ENCODE assay signal across 7 cellular contexts in genomic region chr19:47609885-47610545, GRCh38. TPM values are rescaled to one million over a fixed set of nuclear protein-coding genes. Genes with fewer than 3 reads are reported as not detected.
DNase-seq lines count a peak whose midpoint lies in the region; FAIRE-seq and TF ChIP-seq lines count a peak whose summit lies in the region.

No MANE protein-coding gene starts in this region.

- H3K4me2 ChIP-seq in GM23248 (ENCODE audit: unreplicated experiment) = peak overlapping the region; percentile 72
- peak overlapping the region; percentile 98 for H3K4me2 ChIP-seq in OCI-LY7 (ENCODE audit: low read length)
- peak overlapping the region; percentile 82 for H3K4me2 ChIP-seq in neuronal stem cell (ENCODE audit: insufficient read depth, low read length, poor library complexity, severe bottlenecking)

- H3K4me1 ChIP-seq in GM23248 (ENCODE audit: insufficient read depth) (peaks cover 27% of the 10 kb centered on the region), OCI-LY7 (ENCODE audit: insufficient read depth, low read length, poor library complexity, severe bottlenecking) (peaks cover 27% of the 10 kb centered on the region), neuronal stem cell (ENCODE audit: control insufficient read depth in 2 of 2, insufficient read depth in 1 of 2, low read depth in 1 of 2, low read length in 2 of 2) (peaks cover 15 to 22% of the 10 kb centered on the region in 2 donors)

- peak overlapping the region; percentile 95 for H3K27ac ChIP-seq in GM23248
- peak overlapping the region; percentile 59 for H3K27ac ChIP-seq in OCI-LY7 (ENCODE audit: low read depth, low read length, poor library complexity, severe bottlenecking)
- H3K27ac ChIP-seq in neuronal stem cell (replicated peaks; ENCODE audit: low read length) = peak overlapping the region; percentile 72

- peaks cover 17% of the 10 kb centered on the region for H3F3A ChIP-seq in GM23248 (ENCODE audit: insufficient read depth)

- H4K8ac ChIP-seq in neuronal stem cell (ENCODE audit: low read depth, low read length) = peak overlapping the region; percentile 92

- H3K27ac Mint-ChIP-seq in type B pancreatic cell = peak overlapping the region; percentile 88

- H3K36me3 Mint-ChIP-seq in type B pancreatic cell = peaks cover 6% of the 10 kb centered on the region

- POLR2A ChIA-PET in OCI-LY7 (lab: Charles Lee) = interaction anchor here (0.5 to 1.7 kb wide), 5 partner anchors 9 to 973 kb away, joined by 3 to 5 read pairs (median 3); no protein-coding TSS in a partner anchor

- H3K79me2 ChIP-seq in GM23248 (ENCODE audit: insufficient read depth) (peaks cover 80% of the 10 kb centered on the region), OCI-LY7 (ENCODE audit: insufficient read depth, low read depth, low read length) (peaks cover 67% of the 10 kb centered on the region; the same call in 1 of the 2 replicates)

- peaks cover 34% of the 10 kb centered on the region for H3K4me1 Mint-ChIP-seq in type B pancreatic cell (ENCODE audit: unreplicated experiment)

- H3K14ac ChIP-seq in neuronal stem cell (ENCODE audit: low read length) = peak overlapping the region; percentile 14

- H3K9me2 ChIP-seq in GM23248 (ENCODE audit: insufficient read depth) = no peaks in the 10 kb centered on the region
- no peaks in the 10 kb centered on the region for H3K9me2 ChIP-seq in OCI-LY7 (ENCODE audit: insufficient read depth, low read length)

- no TSS peak for BruUV-seq in OCI-LY7 (replicated peaks; lab: Mats Ljungman, UMichigan)

- H2BK12ac ChIP-seq in neuronal stem cell (ENCODE audit: low read length) = peak overlapping the region; percentile 19

- H3K36me3 ChIP-seq in GM23248 (ENCODE audit: low read depth) = no peaks in the 10 kb centered on the region
- H3K36me3 ChIP-seq in OCI-LY7 (ENCODE audit: insufficient read depth, low read length) = peaks cover 15% of the 10 kb centered on the region
- H3K36me3 ChIP-seq in neuronal stem cell (replicated peaks in 1 of 2; ENCODE audit: control insufficient read depth in 2 of 2, insufficient read depth in 2 of 2, low read length in 2 of 2) = peaks cover 2 to 17% of the 10 kb centered on the region in 2 donors

- H2AFZ ChIP-seq in GM23248 (no peak overlapping the region; the same call in 1 of the 2 replicates), OCI-LY7 (ENCODE audit: low read length) (no peak overlapping the region), neuronal stem cell (ENCODE audit: low read length) (peak overlapping the region; percentile 80)

- H3K18ac ChIP-seq in neuronal stem cell (ENCODE audit: low read length) = peak overlapping the region; percentile 84

- in situ Hi-C loops in GM23248 (cut with MboI) = no loop called here

- TF ChIP-seq CTCF in OCI-LY7 (conservative IDR thresholded peaks at IDR 0.05; ENCODE audit: low read length) (no peak), type B pancreatic cell (conservative IDR thresholded peaks at IDR 0.05) (no peak)

- H2AK5ac ChIP-seq in neuronal stem cell (ENCODE audit: low read depth, low read length) = peak overlapping the region; percentile 88

- no peak for FAIRE-seq in frontal cortex (lab: Jason Lieb, UNC)

- peak overlapping the region; percentile 96 for H3K4me3 ChIP-seq in GM23248
- peak overlapping the region; percentile 93 for H3K4me3 ChIP-seq in OCI-LY7 (ENCODE audit: low read depth, low read length, poor library complexity, severe bottlenecking)
- peak overlapping the region; percentile 82 to 90 for H3K4me3 ChIP-seq in neuronal stem cell (ENCODE audit: low read length in 2 of 2)

- H3K27me3 ChIP-seq in GM23248 (replicated peaks; ENCODE audit: insufficient read depth) (no peaks in the 10 kb centered on the region), neuronal stem cell (ENCODE audit: control insufficient read depth in 3 of 3, insufficient read depth in 3 of 3, low read depth in 1 of 3, low read length in 3 of 3) (no peaks in the 10 kb centered on the region)

- H2BK5ac ChIP-seq in neuronal stem cell (ENCODE audit: low read length) = peak overlapping the region; percentile 85

- peak overlapping the region; percentile 87 for H3K4me3 Mint-ChIP-seq in type B pancreatic cell

- DNase-seq in GM23248 = peak; percentile 74
- peak; percentile 69 for DNase-seq in OCI-LY7 (ENCODE audit: low spot score)
- DNase-seq in activated naive CD4-positive, alpha-beta T cell (lab: John Stamatoyannopoulos, UW) = peak in 3 of 4 experiments; percentile 11 to 52 (median 23)
- peak; percentile 38 to 46 for DNase-seq in frontal cortex (ENCODE audit: low spot score in 2 of 2)
- DNase-seq in neuronal stem cell (ENCODE audit: low spot score) = peak; percentile 39
- peak; percentile 72 for DNase-seq in type B pancreatic cell (ENCODE audit: extremely low spot score, unreplicated experiment)
- DNase-seq in NCI-H187 (lab: John Stamatoyannopoulos, UW) = no peak

- H3K9me3 Mint-ChIP-seq in type B pancreatic cell = no peaks in the 10 kb centered on the region

- H3K27me3 Mint-ChIP-seq in type B pancreatic cell = no peaks in the 10 kb centered on the region

- H4K20me1 ChIP-seq in GM23248 (ENCODE audit: insufficient read depth) (no peaks in the 10 kb centered on the region), OCI-LY7 (ENCODE audit: insufficient read depth, low read length) (no peaks in the 10 kb centered on the region; the same call in 1 of the 2 replicates)

- H4K91ac ChIP-seq in neuronal stem cell (ENCODE audit: low read depth, low read length, poor library complexity) = no peak overlapping the region

- H3K23ac ChIP-seq in neuronal stem cell (ENCODE audit: low read depth, low read length, poor library complexity) = peak overlapping the region; percentile 87

- H2BK15ac ChIP-seq in neuronal stem cell (ENCODE audit: low read length) = peak overlapping the region; percentile 81

- H3K9me3 ChIP-seq in GM23248 (ENCODE audit: low read depth) (no peaks in the 10 kb centered on the region), OCI-LY7 (ENCODE audit: low read length) (no peaks in the 10 kb centered on the region), neuronal stem cell (replicated peaks in 1 of 2; ENCODE audit: control insufficient read depth in 2 of 2, insufficient read depth in 1 of 2, low read depth in 1 of 2, low read length in 2 of 2) (no peaks in the 10 kb centered on the region)

- CTCF ChIA-PET in OCI-LY7 (lab: Charles Lee; ENCODE audit: unreplicated experiment) = no interaction called here

- peaks cover 10% of the 10 kb centered on the region for H3K79me1 ChIP-seq in neuronal stem cell (ENCODE audit: low read depth, low read length)

- peak overlapping the region; percentile 100 for H3K9ac ChIP-seq in GM23248
- peak overlapping the region; percentile 86 for H3K9ac ChIP-seq in neuronal stem cell (ENCODE audit: low read depth, low read length, poor library complexity)

- intact Hi-C loops in OCI-LY7 (cut with micrococcal nuclease; ENCODE audit: unreplicated experiment) = loop anchor here (1.0 to 10.0 kb wide), 3 partner anchors 10 to 125 kb away; partner anchors contain the start of genes KPTN and NAPA

- no peak overlapping the region for H3K4ac ChIP-seq in neuronal stem cell (ENCODE audit: low read length)

- no peak overlapping the region for H2BK120ac ChIP-seq in neuronal stem cell (ENCODE audit: low read depth, low read length)

- 1 to 2% methylated on average over 31 to 49 of the region's 49 CpGs for WGBS in GM23248 (ENCODE audit: low coverage in 1 of 2, low lambda C conversion rate in 2 of 2, missing lambda C conversion rate in 2 of 2), 2 experiments
- no CpG with 5 or more reads among the region's 49 CpGs for WGBS in neuronal stem cell (ENCODE audit: extremely low coverage in 2 of 2, insufficient read length in 2 of 2, insufficient replicate concordance in 1 of 2), 2 donors

RNA-seq across cellular contexts. Expression of gene BICRA, which starts 1.1 kb away (rescaled TPM):
- total RNA-seq in GM23248 (2014; rRNA removed; shearing (Covaris generic)) = 0.86 and 3.8 TPM in 2 replicates
- polyA plus RNA-seq in GM23248 (2016; fragmentation: Nextera tagmentation; extraction: Ambion mirVana) = 0.81 and 1.1 TPM in 2 replicates
- 2.1 and 4.4 TPM in 2 replicates for total RNA-seq in OCI-LY7 (2014; rRNA removed; shearing (Covaris generic))
- total RNA-seq in OCI-LY7 (2022) (16.0 and 16.5 TPM in 2 replicates), frontal cortex (4.1 TPM), type B pancreatic cell (ENCODE audit: low replicate concordance) (22.9 and 23.5 TPM in 2 replicates)
- polyA plus RNA-seq in neuronal stem cell (2013, experiment 1 of 2) = 11.8 TPM
- 11.4 TPM for polyA plus RNA-seq in neuronal stem cell (2013, experiment 2 of 2)

RNA-seq across cellular contexts. Expression of gene ZNF541, which starts 37.1 kb away (rescaled TPM):
- total RNA-seq in GM23248 (2014; rRNA removed; shearing (Covaris generic)) = not detected in 2 replicates
- 0.11 and 0.15 TPM in 2 replicates for polyA plus RNA-seq in GM23248 (2016; fragmentation: Nextera tagmentation; extraction: Ambion mirVana)
- not detected in 2 replicates for total RNA-seq in OCI-LY7 (2014; rRNA removed; shearing (Covaris generic))
- not detected in 2 replicates for total RNA-seq in OCI-LY7 (2022)
- under 0.01 TPM for total RNA-seq in frontal cortex
- polyA plus RNA-seq in neuronal stem cell (2013, experiment 1 of 2) = not detected
- polyA plus RNA-seq in neuronal stem cell (2013, experiment 2 of 2) = not detected
- not detected in 2 replicates for total RNA-seq in type B pancreatic cell (ENCODE audit: low replicate concordance)

Comparison
In these comparisons a context has a peak if more than half of its experiments do, and no peak if none do; other contexts are left out.
1. DNase-seq: peak in GM23248 (single experiment), OCI-LY7 (single experiment), activated naive CD4-positive, alpha-beta T cell (3 of 4), frontal cortex (2 of 2), neuronal stem cell (single experiment) and type B pancreatic cell (single experiment); none in NCI-H187 (0 of 2).
2. Peak in every context shown above with its lines, with median percentiles within 50 percentile points of each other: H3K27ac ChIP-seq, H3K4me2 ChIP-seq and H3K4me3 ChIP-seq.